In genomic region chr6:83488861-83489260, GRCh38 we compare ENCODE assay signal across 5 cellular contexts. TPM values are rescaled to one million over a fixed set of nuclear protein-coding genes. Genes with fewer than 3 reads are reported as not detected.
"Had no signal": no experiment of that assay in that cellular context is flagged by ENCODE, and none has a peak within 500 bp of the region (broad histone marks: within the 10 kb centered on the region; RNA-seq: fewer than 3 reads in every experiment).

No MANE protein-coding gene starts in this region.

- H3K9me3 Mint-ChIP-seq: GM23338, H9 had no signal

- DNase-seq: H9, HCEC 1CT, IMR-90 had no signal

- H3K4me2 ChIP-seq: GM23338 had no signal

- H3K4me3 Mint-ChIP-seq: GM23338, H9 had no signal

- H3K27ac Mint-ChIP-seq: GM23338, H9 had no signal

- H3K4me3 ChIP-seq: GM23338 had no signal

- H2AFZ ChIP-seq: GM23338 had no signal

- H3K4me1 Mint-ChIP-seq: GM23338 had no signal

- ATAC-seq: GM23338 had no signal

RNA-seq across cellular contexts. Expression of gene PRSS35, which starts 23.5 kb away (rescaled TPM):
- total RNA-seq: HT-29 had no signal
